ENCODE assay signal across 23 cellular contexts in the genomic region with DNA sequence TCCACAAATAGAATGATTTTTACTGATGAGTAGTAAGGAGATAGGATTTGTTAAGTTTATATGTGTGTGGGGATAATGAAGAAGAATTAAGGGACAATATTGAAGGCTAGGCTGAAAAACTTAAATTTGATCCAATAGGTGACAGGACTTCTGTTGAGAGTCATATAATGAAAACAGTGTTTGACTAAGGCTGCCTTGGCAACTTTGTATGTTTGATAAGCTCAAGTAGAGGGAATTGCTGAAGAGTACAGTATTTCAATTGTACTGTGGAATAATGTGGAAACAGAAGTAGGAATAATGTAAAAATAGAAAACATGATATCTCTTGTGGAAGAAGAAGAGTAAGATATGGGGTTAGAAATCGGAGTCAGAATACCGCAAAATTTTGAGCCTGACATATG.
"Had no signal": no experiment of that assay in that cellular context is flagged by ENCODE, and none has a peak within 500 bp of the region (broad histone marks: within the 10 kb centered on the region; RNA-seq: fewer than 3 reads in every experiment).

No MANE protein-coding gene starts in this region.

- H3K9me3 ChIP-seq: neutrophil had no signal

- H3K27ac ChIP-seq: cardiac muscle cell, heart right ventricle, neutrophil, parathyroid adenoma, vagina had no signal

- ATAC-seq: activated CD4-positive, alpha-beta T cell treated with anti-CD3 and anti-CD28 coated beads for 36 hours; activated T-helper 17 cell treated with anti-CD3 and anti-CD28 coated beads, Interleukin-2, amount 50 U/mL, for 72 hours; natural killer cell treated with Interleukin-12 subunit alpha and Interleukin-12 subunit beta and Interleukin-15 and Interleukin-18, amount 100 ng/mL, for 72 hours; sciatic nerve; stimulated activated naive B cell treated with anti-CD40 and anti-IgM and Interleukin-4, amounts not matched to agents 10 μg/mL and 1 μg/mL and 100 μg/mL, for 72 hours; T-cell had no signal

- H3K4me1 ChIP-seq: parathyroid adenoma had no signal

- H3K27me3 Mint-ChIP-seq: activated B cell treated with CpG ODN at 0.5 μM for 24 hours; activated CD4-positive, alpha-beta T cell treated with anti-CD3 and anti-CD28 coated beads for 36 hours; activated naive CD8-positive, alpha-beta T cell treated with anti-CD3 and anti-CD28 coated beads, Interleukin-2, amount 10 ng/mL, durations not matched to agents 7 days and 5 days; activated T-cell treated with anti-CD3 and anti-CD28 coated beads, Interleukin-2, amount 50 U/mL, for 24 hours; activated T-helper 17 cell treated with anti-CD3 and anti-CD28 coated beads, Interleukin-2, amount 50 U/mL, for 72 hours; natural killer cell treated with Interleukin-12 subunit alpha and Interleukin-12 subunit beta and Interleukin-15 and Interleukin-18, amount 100 ng/mL, for 72 hours; stimulated activated naive B cell treated with anti-CD40 and anti-IgM and Interleukin-4, amounts not matched to agents 10 μg/mL and 1 μg/mL and 100 μg/mL, for 72 hours; T-cell had no signal

- DNase-seq: activated B cell treated with CpG ODN at 0.5 μM for 24 hours; activated CD4-positive, alpha-beta T cell treated with anti-CD3 and anti-CD28 coated beads for 36 hours; activated CD4-positive, alpha-beta T cell treated with anti-CD3 and anti-CD28 coated beads, Interleukin-2, amount 50 U/mL, for 4 hours; activated CD8-positive, alpha-beta memory T cell treated with anti-CD3 and anti-CD28 coated beads for 24 hours; activated CD8-positive, alpha-beta memory T cell treated with anti-CD3 and anti-CD28 coated beads, Interleukin-2, amount 50 U/mL, for 4 hours; activated naive CD8-positive, alpha-beta T cell treated with anti-CD3 and anti-CD28 coated beads, Interleukin-2, amount 10 ng/mL, durations not matched to agents 7 days and 5 days; activated T-cell treated with anti-CD3 and anti-CD28 coated beads, Interleukin-2, amount 50 U/mL, for 24 hours; amygdala; heart right ventricle; small intestine; stimulated activated CD4-positive, alpha-beta T cell treated with anti-CD3 and anti-CD28 coated beads, Interleukin-2, amount 100 ng/mL, for 48 hours; stimulated activated CD8-positive, alpha-beta memory T cell treated with anti-CD3 and anti-CD28 coated beads, Interleukin-4, amount 100 ng/mL, for 48 hours; stimulated activated naive B cell treated with anti-CD40 and anti-IgM and Interleukin-4, amounts not matched to agents 10 μg/mL and 1 μg/mL and 100 μg/mL, for 72 hours; T-cell; T-helper 9 cell; trophoblast cell had no signal

- H2AFZ ChIP-seq: parathyroid adenoma had no signal

- H3K27ac Mint-ChIP-seq: activated B cell treated with CpG ODN at 0.5 μM for 24 hours; activated CD4-positive, alpha-beta T cell treated with anti-CD3 and anti-CD28 coated beads for 36 hours; activated naive CD8-positive, alpha-beta T cell treated with anti-CD3 and anti-CD28 coated beads, Interleukin-2, amount 10 ng/mL, durations not matched to agents 7 days and 5 days; activated T-cell treated with anti-CD3 and anti-CD28 coated beads, Interleukin-2, amount 50 U/mL, for 24 hours; activated T-helper 17 cell treated with anti-CD3 and anti-CD28 coated beads, Interleukin-2, amount 50 U/mL, for 72 hours; stimulated activated naive B cell treated with anti-CD40 and anti-IgM and Interleukin-4, amounts not matched to agents 10 μg/mL and 1 μg/mL and 100 μg/mL, for 72 hours; T-cell had no signal

- H3K4me3 Mint-ChIP-seq: activated B cell treated with CpG ODN at 0.5 μM for 24 hours; activated CD4-positive, alpha-beta T cell treated with anti-CD3 and anti-CD28 coated beads for 36 hours; activated naive CD8-positive, alpha-beta T cell treated with anti-CD3 and anti-CD28 coated beads, Interleukin-2, amount 10 ng/mL, durations not matched to agents 7 days and 5 days; activated T-cell treated with anti-CD3 and anti-CD28 coated beads, Interleukin-2, amount 50 U/mL, for 24 hours; activated T-helper 17 cell treated with anti-CD3 and anti-CD28 coated beads, Interleukin-2, amount 50 U/mL, for 72 hours; natural killer cell treated with Interleukin-12 subunit alpha and Interleukin-12 subunit beta and Interleukin-15 and Interleukin-18, amount 100 ng/mL, for 72 hours; stimulated activated naive B cell treated with anti-CD40 and anti-IgM and Interleukin-4, amounts not matched to agents 10 μg/mL and 1 μg/mL and 100 μg/mL, for 72 hours; T-cell had no signal

- H3K27me3 ChIP-seq: cardiac muscle cell, heart right ventricle, neutrophil, vagina had no signal

- H3K4me3 ChIP-seq: cardiac muscle cell, heart right ventricle, vagina had no signal

- H3K36me3 ChIP-seq: cardiac muscle cell, heart right ventricle, neutrophil had no signal
